ENCODE assay signal across 1 cellular context in the genomic region with DNA sequence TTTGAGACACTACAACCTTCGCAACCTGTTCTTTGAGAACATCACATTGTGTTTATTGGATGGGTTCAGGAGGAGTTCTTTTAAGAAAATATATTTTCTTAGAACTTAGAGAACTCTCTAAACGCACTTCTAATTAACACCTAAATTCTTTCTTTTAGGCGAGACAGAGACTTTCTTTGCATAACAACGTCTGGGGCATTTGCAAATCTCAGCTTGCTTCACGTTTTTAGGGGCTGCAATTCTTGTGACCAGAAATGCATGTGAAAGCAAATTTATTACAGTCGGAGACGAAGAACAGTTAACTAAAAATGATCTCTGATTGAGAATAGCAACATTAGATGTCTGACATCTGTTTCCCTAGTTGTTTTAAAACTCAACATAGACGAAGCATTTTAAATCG.
TF ChIP-seq lines count a peak whose summit lies in the region.

No MANE protein-coding gene starts in this region.

TF ChIP-seq in H1, 55 proteins besides CTCF, POLR2A, EP300 and RAD21 (continued from another document):
- TF ChIP-seq CHD7 (IDR thresholded peaks at IDR 0.05; ENCODE audit: insufficient replicate concordance, low read length) (peak; percentile 63), JUND (IDR thresholded peaks at IDR 0.05; ENCODE audit: low read length) (no peak), NRF1 (IDR thresholded peaks at IDR 0.05; ENCODE audit: low read depth, low read length) (no peak), SIN3A (conservative IDR thresholded peaks at IDR 0.05 in 1 of 2, IDR thresholded peaks at IDR 0.05 in 1 of 2; ENCODE audit: low read depth in 1 of 2, low read length in 2 of 2) (no peak), POU5F1 (IDR thresholded peaks at IDR 0.05; ENCODE audit: low read depth, low read length) (no peak), E2F6 (IDR thresholded peaks at IDR 0.05) (no peak)
TF ChIP-seq in H1: peak in this region for 1.
